ENCODE assay signal across 8 cellular contexts in the genomic region with DNA sequence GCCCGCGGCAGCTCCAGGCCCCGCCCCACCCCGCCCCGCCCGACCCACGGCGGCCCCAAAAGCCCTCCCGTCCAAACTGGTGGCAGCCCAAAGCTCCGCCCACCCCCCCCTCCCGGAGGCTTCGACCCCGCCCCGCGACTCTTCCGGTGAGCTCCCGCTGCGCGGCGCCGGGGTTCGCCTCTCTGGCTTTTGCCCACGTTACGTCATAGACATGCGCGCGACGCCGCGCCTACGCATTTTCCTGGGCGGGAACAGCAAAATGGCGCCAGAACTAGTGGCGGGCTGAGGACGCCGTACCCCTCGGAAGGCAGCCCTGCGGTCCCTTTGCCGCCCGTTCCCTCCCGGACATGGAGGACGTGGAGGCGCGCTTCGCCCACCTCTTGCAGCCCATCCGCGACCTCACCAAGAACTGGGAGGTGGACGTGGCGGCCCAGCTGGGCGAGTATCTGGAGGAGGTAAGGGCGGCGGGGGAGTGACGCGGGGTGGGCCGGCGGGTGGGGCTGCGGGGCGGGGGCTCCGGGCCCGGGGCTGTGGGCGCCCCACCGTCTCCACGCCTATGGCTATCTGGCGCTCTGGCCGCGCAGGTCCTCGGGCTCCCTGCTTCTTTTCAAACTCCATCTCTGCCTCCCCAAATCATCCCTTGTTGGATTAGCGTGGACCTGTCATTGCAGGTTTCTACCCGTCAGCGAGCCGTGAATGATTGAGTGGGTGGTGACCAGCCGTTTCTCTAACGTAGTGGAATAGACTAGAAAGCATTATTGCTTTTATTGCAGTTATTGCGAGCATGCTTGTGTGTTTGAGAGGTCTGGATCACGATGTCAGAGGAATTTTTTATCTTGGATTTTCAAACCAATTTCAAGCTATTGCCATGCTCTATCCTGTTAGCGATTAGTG. TPM values are rescaled to one million over a fixed set of nuclear protein-coding genes. Genes with fewer than 3 reads are reported as not detected.
DNase-seq lines count a peak whose midpoint lies in the region; ATAC-seq and TF ChIP-seq lines count a peak whose summit lies in the region.

A gene (plus strand): TSS at position 234 of the 894 bp plus-strand sequence. CDS start 114 bp downstream, at position 348.

- DNase-seq in C1 segment of cervical spinal cord (lab: John Stamatoyannopoulos, UW): peak in 13 of 14 donors; percentile 88 to 100 (median 97)
- peak; percentile 88 for DNase-seq in NCI-H774 (lab: John Stamatoyannopoulos, UW)
- DNase-seq in activated CD8-positive, alpha-beta T cell treated with anti-CD3 and anti-CD28 coated beads for 36 hours: peak; percentile 98
- peak; percentile 95 to 99 for DNase-seq in lower leg skin (ENCODE audit: low spot score in 2 of 2)
- peak; percentile 95 to 97 for DNase-seq in stimulated activated CD4-positive, alpha-beta T cell treated with anti-CD3 and anti-CD28 coated beads, Interleukin-4, amount 100 ng/mL, for 48 hours (ENCODE audit: low read depth in 2 of 2)

- intact Hi-C loops in activated CD8-positive, alpha-beta T cell treated with anti-CD3 and anti-CD28 coated beads for 36 hours (cut with micrococcal nuclease): no loop called here
- intact Hi-C loops in lower leg skin (cut with DNase I; ENCODE audit: low total_unique reads): no loop called here

- peaks cover 10 to 27% of the 10 kb centered on the region in 2 donors for H3K4me1 ChIP-seq in duodenal mucosa (ENCODE audit: control insufficient read depth in 1 of 2, insufficient read depth in 2 of 2, low read length in 2 of 2)

- H3K9ac ChIP-seq in duodenal mucosa (ENCODE audit: low read depth in 1 of 2, low read length in 2 of 2): peak within 1 kb of the TSS; percentile 87 to 91

- POLR2A ChIA-PET in activated CD8-positive, alpha-beta T cell treated with anti-CD3 and anti-CD28 coated beads for 36 hours (lab: Charles Lee): interaction anchor here (0.6 to 8.0 kb wide), 20 partner anchors 9 to 265 kb away, joined by 3 to 111 read pairs (median 4); a partner anchor contains a TSS

- H3K27ac ChIP-seq in duodenal mucosa (ENCODE audit: low read depth, low read length): peak within 1 kb of the TSS; percentile 88

- H3K36me3 ChIP-seq in duodenal mucosa (ENCODE audit: control insufficient read depth in 1 of 2, insufficient read depth in 2 of 2, low read length in 2 of 2): peaks cover 0 to 18% of the 10 kb centered on the region in 2 donors

- ATAC-seq in GM19351 (IDR thresholded peaks at IDR 0.05; ENCODE audit: unreplicated experiment) (peak; percentile 53), HG03520 (IDR thresholded peaks at IDR 0.05; ENCODE audit: unreplicated experiment) (peak; percentile 62)
- ATAC-seq in activated CD8-positive, alpha-beta T cell treated with anti-CD3 and anti-CD28 coated beads for 36 hours: peak; percentile 36

- no peaks in the 10 kb centered on the region for H3K27me3 ChIP-seq in duodenal mucosa (ENCODE audit: control insufficient read depth in 1 of 2, insufficient read depth in 2 of 2, low read length in 2 of 2)

- H3K27ac Mint-ChIP-seq in activated CD8-positive, alpha-beta T cell treated with anti-CD3 and anti-CD28 coated beads for 36 hours: peak within 1 kb of the TSS; percentile 97

- H3K4me3 ChIP-seq in duodenal mucosa (ENCODE audit: low read depth in 1 of 2, low read length in 2 of 2) (peak within 1 kb of the TSS; percentile 81 to 94), lower leg skin (ENCODE audit: low read depth, poor library complexity, severe bottlenecking) (peak within 1 kb of the TSS; percentile 98)

- CTCF ChIA-PET in activated CD8-positive, alpha-beta T cell treated with anti-CD3 and anti-CD28 coated beads for 36 hours (lab: Charles Lee): interaction anchor here (0.6 to 9.9 kb wide), 11 partner anchors 9 to 112 kb away, joined by 3 to 80 read pairs (median 5); a partner anchor contains a TSS

- TF ChIP-seq CTCF in activated CD8-positive, alpha-beta T cell treated with anti-CD3 and anti-CD28 coated beads for 36 hours (IDR thresholded peaks at IDR 0.05): no peak
- no peak for TF ChIP-seq CTCF in lower leg skin (IDR thresholded peaks at IDR 0.05)

- 0% methylated on average over 17 to 50 of the region's 76 CpGs for WGBS in lower leg skin, 2 donors

- no peak for TF ChIP-seq POLR2A in lower leg skin (IDR thresholded peaks at IDR 0.05)

- H3K36me3 Mint-ChIP-seq in activated CD8-positive, alpha-beta T cell treated with anti-CD3 and anti-CD28 coated beads for 36 hours (ENCODE audit: low read depth): peaks cover 17% of the 10 kb centered on the region

- H3K9me3 ChIP-seq in duodenal mucosa (ENCODE audit: control insufficient read depth in 1 of 2, low read length in 2 of 2): no peaks in the 10 kb centered on the region

- peaks cover 22% of the 10 kb centered on the region for H3K4me1 Mint-ChIP-seq in activated CD8-positive, alpha-beta T cell treated with anti-CD3 and anti-CD28 coated beads for 36 hours (ENCODE audit: low read depth)

- no peaks in the 10 kb centered on the region for H3K9me3 Mint-ChIP-seq in activated CD8-positive, alpha-beta T cell treated with anti-CD3 and anti-CD28 coated beads for 36 hours

- H3K4me3 Mint-ChIP-seq in activated CD8-positive, alpha-beta T cell treated with anti-CD3 and anti-CD28 coated beads for 36 hours: peak within 1 kb of the TSS; percentile 98

- H3K27me3 Mint-ChIP-seq in activated CD8-positive, alpha-beta T cell treated with anti-CD3 and anti-CD28 coated beads for 36 hours: no peaks in the 10 kb centered on the region

RNA-seq across cellular contexts. Expression of the gene that starts here (rescaled TPM):
- total RNA-seq in activated CD8-positive, alpha-beta T cell treated with anti-CD3 and anti-CD28 coated beads for 36 hours: 100 to 1,000 TPM; 121 to 126 TPM
- total RNA-seq in lower leg skin: 10 to 100 TPM; 40.7 to 54.3 (median 41.5) TPM

Comparison
In these comparisons a context has a peak if more than half of its experiments do, and no peak if none do; other contexts are left out.
1. Peak in every context shown above with its lines: DNase-seq, ATAC-seq, H3K4me3 ChIP-seq and H3K27ac ChIP-seq.